ENCODE assay signal across 12 cellular contexts in genomic region chr6:140636698-140637402, GRCh38.
DNase-seq lines count a peak whose midpoint lies in the region; ATAC-seq, FAIRE-seq and TF ChIP-seq lines count a peak whose summit lies in the region.
"Had no signal": no experiment of that assay in that cellular context is flagged by ENCODE, and none has a peak within 500 bp of the region (broad histone marks: within the 10 kb centered on the region; RNA-seq: fewer than 3 reads in every experiment).

No MANE protein-coding gene starts in this region.

- ATAC-seq in HG02623 (IDR thresholded peaks at IDR 0.05; ENCODE audit: unreplicated experiment) (peak; percentile 24), left lung (no peak), GM18505 (IDR thresholded peaks at IDR 0.05; ENCODE audit: unreplicated experiment) (no peak)
- ATAC-seq: right lobe of liver had no signal

- no peak for DNase-seq in GM18507 (ENCODE audit: extremely low spot score, insufficient read length, low read depth)
- DNase-seq in NCI-H748 treated with DMSO at 0.1 percent for 48 hours (lab: John Stamatoyannopoulos, UW) = peak; percentile 11
- peak; percentile 74 for DNase-seq in kidney glomerular epithelial cell (lab: John Stamatoyannopoulos, UW)
- no peak for DNase-seq in T-helper 2 cell
- DNase-seq in left lung = no peak
- DNase-seq in SW480 (ENCODE audit: low spot score) = no peak
- DNase-seq: DMS53; head of caudate nucleus; right lobe of liver; stimulated activated naive CD4-positive, alpha-beta T cell treated with Interleukin-2 at 50 U/mL for 16 hours had no signal

- H3K9me3 ChIP-seq in left lung = no peaks in the 10 kb centered on the region
- H3K9me3 ChIP-seq: right lobe of liver had no signal

- H3K4me1 ChIP-seq in left lung = no peaks in the 10 kb centered on the region
- H3K4me1 ChIP-seq: right lobe of liver had no signal

- intact Hi-C loops in left lung (cut with DNase I) = no loop called here

- TF ChIP-seq POLR2A in GM18505 (IDR thresholded peaks at IDR 0.05; ENCODE audit: borderline replicate concordance, extremely low read depth, insufficient read depth, insufficient read length) = no peak

- no peak overlapping the region for H3K27ac ChIP-seq in left lung
- H3K27ac ChIP-seq: right lobe of liver had no signal

- no peaks in the 10 kb centered on the region for H3K36me3 ChIP-seq in left lung
- H3K36me3 ChIP-seq: right lobe of liver had no signal

- H3K27me3 ChIP-seq in left lung = no peaks in the 10 kb centered on the region
- H3K27me3 ChIP-seq: right lobe of liver had no signal

- H3K4me3 ChIP-seq in left lung = no peak overlapping the region
- H3K4me3 ChIP-seq: right lobe of liver had no signal

- peak; percentile 18 for FAIRE-seq in GM18507 (lab: Jason Lieb, UNC)

- no peak for TF ChIP-seq CTCF in left lung (IDR thresholded peaks at IDR 0.05)

Comparison
In these comparisons a context has a peak if more than half of its experiments do, and no peak if none do; other contexts are left out.
1. DNase-seq: peak in NCI-H748 treated with DMSO at 0.1 percent for 48 hours (single experiment) and kidney glomerular epithelial cell (single experiment); none in GM18507 (single experiment), T-helper 2 cell (0 of 5), left lung (0 of 2) and SW480 (single experiment).